Comparison of ENCODE assay signal across 21 cellular contexts in the genomic region with DNA sequence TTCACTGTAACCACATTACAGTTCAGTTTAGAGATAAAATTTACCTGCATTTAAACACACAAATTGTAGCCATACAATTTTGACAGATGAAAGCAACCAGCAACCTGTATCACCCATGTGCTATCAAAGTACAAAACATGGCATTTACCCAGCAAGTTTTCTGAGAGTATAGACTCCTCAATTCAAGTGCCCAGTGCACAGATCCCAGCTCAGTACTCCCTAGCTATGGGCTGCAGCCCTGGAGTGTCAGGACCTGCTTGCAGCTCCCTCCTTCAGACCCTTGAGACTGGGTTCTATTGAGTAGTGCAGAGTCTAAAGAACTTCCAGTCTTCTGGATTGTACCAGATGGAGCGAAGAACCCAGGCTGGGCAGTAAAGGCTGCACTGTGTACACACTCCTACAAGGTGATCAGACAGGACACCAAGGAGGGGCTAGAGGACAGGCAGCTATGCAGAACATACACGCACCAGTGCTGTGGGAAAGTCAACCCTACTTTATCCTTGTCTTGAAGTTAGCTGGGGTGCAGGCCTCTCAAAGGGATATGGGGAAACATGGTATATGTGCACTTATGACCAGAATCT.
"Had no signal": no experiment of that assay in that cellular context is flagged by ENCODE, and none has a peak within 500 bp of the region (broad histone marks: within the 10 kb centered on the region; RNA-seq: fewer than 3 reads in every experiment).

No MANE protein-coding gene starts in this region.

- DNase-seq: activated B cell treated with CpG ODN at 0.5 μM for 24 hours; activated CD4-positive, alpha-beta T cell treated with anti-CD3 and anti-CD28 coated beads, Interleukin-2, amount 50 U/mL, for 4 hours; activated T-cell treated with anti-CD3 and anti-CD28 coated beads, Interleukin-2, amount 50 U/mL, for 4 hours; amniotic stem cell; brain microvascular endothelial cell; cortex of kidney; islet precursor cell; mammary epithelial cell; nephron progenitor cell; stimulated activated CD4-positive, alpha-beta T cell treated with anti-CD3 and anti-CD28 coated beads, Interleukin-12 subunit alpha, Interleukin-12 subunit beta, amount 100 ng/mL, for 4 hours; stimulated activated CD4-positive, alpha-beta T cell treated with anti-CD3 and anti-CD28 coated beads, Interleukin-4, amount 100 ng/mL, for 1 hour; tibial artery; upper lobe of right lung had no signal

- H3K27ac Mint-ChIP-seq: activated B cell treated with CpG ODN at 0.5 μM for 24 hours; activated naive CD8-positive, alpha-beta T cell; activated T-helper 2 cell treated with anti-CD3 and anti-CD28 coated beads, Interferon-gamma antibody, Interleukin-2, Interleukin-4, amounts not matched to agents 10 μg/mL and 5 μg/mL and 100 μg/mL, durations not matched to agents 14 hours and 24 hours and 36 hours; nephron progenitor cell had no signal

- H3K4me3 Mint-ChIP-seq: activated B cell treated with CpG ODN at 0.5 μM for 24 hours; activated naive CD8-positive, alpha-beta T cell; activated T-cell treated with anti-CD3 and anti-CD28 coated beads, Interleukin-2, amount 50 U/mL, for 4 hours; nephron progenitor cell had no signal

- H3K79me2 ChIP-seq: hepatocyte had no signal

- H3K4me3 ChIP-seq: gastroesophageal sphincter, hepatocyte, skin epidermis, suprapubic skin, tibial artery, upper lobe of right lung had no signal

- H3K4me2 ChIP-seq: hepatocyte had no signal

- H3K27ac ChIP-seq: brain microvascular endothelial cell, gastroesophageal sphincter, hepatocyte, neutrophil, skin epidermis, suprapubic skin, tibial artery, upper lobe of right lung had no signal

- H3K27me3 ChIP-seq: brain microvascular endothelial cell, gastroesophageal sphincter, hepatocyte, neutrophil, suprapubic skin, tibial artery, upper lobe of right lung had no signal

- H3K9me3 ChIP-seq: gastroesophageal sphincter, neutrophil, suprapubic skin, tibial artery, upper lobe of right lung had no signal

- H3K27me3 Mint-ChIP-seq: activated B cell treated with CpG ODN at 0.5 μM for 24 hours; activated naive CD8-positive, alpha-beta T cell had no signal

- ATAC-seq: activated T-cell treated with anti-CD3 and anti-CD28 coated beads, Interleukin-2, amount 50 U/mL, for 4 hours; gastroesophageal sphincter; sciatic nerve; upper lobe of right lung had no signal

- H3K4me1 ChIP-seq: gastroesophageal sphincter, suprapubic skin, tibial artery, upper lobe of right lung had no signal

- H2AFZ ChIP-seq: hepatocyte had no signal

- H3K4me1 Mint-ChIP-seq: activated B cell treated with CpG ODN at 0.5 μM for 24 hours, nephron progenitor cell had no signal

- H3K36me3 ChIP-seq: brain microvascular endothelial cell, gastroesophageal sphincter, neutrophil, suprapubic skin, tibial artery, upper lobe of right lung had no signal

- H3K9me3 Mint-ChIP-seq: activated B cell treated with CpG ODN at 0.5 μM for 24 hours; activated T-cell treated with anti-CD3 and anti-CD28 coated beads, Interleukin-2, amount 50 U/mL, for 4 hours; activated T-helper 2 cell treated with anti-CD3 and anti-CD28 coated beads, Interferon-gamma antibody, Interleukin-2, Interleukin-4, amounts not matched to agents 10 μg/mL and 5 μg/mL and 100 μg/mL, durations not matched to agents 14 hours and 24 hours and 36 hours; nephron progenitor cell had no signal

- H3K36me3 Mint-ChIP-seq: activated naive CD8-positive, alpha-beta T cell had no signal
